Comparison of ENCODE assay signal across 8 cellular contexts in the genomic region with DNA sequence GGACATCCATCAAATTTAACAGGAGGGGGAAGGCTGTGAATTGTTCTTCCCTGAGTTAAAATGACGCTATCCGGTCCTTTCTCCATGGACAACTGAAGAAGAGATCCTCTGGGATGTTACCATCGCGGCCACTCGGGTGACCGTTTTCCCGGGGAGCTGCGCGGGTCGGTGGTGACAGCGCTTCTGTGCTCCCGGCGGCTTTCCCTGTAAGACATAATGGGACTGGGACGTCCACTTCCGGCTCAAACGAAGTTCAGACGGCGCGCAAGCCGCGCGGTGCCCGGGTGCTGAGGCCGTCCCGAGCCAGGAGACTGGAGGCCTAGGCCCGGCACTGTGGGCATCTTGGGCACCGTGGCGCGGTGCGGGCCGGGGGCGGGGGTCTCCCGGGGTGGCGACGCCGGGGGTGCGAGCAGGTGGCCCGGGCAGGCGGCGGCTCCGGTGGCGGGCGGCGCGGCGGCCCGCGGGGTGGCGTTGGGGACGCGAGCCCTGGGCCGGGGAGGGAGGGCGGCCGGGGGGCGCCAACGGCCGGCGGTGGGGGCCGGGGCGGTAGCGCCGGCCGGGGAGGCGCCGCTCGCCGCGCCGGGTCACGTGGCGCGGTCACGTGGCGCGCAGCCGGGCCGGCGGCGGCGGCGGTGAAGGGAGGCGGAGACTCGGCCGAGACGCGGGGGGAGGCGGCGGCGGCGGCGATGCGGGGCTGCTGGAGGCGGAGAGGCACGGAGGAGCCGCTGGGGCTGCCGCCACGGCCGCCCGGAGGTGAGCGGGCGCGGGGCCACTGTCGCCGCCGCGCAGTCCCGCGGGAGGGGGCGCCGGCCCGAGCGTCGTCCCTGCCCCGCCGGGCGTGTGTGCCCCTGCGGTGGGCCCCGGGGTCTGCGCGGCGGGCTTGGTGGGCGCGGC.
A peak's percentile ranks its signal among the peaks of the same experiment; 100 is the strongest.
DNase-seq lines count a peak whose midpoint lies in the region; ATAC-seq, FAIRE-seq and TF ChIP-seq lines count a peak whose summit lies in the region.

No MANE protein-coding gene starts in this region.

- no CpG with 5 or more reads among the region's 123 CpGs for WGBS in neuronal stem cell (ENCODE audit: extremely low coverage in 2 of 2, insufficient read length in 2 of 2, insufficient replicate concordance in 1 of 2), 2 donors

- no peak overlapping the region for H3K4ac ChIP-seq in neuronal stem cell (ENCODE audit: low read length)

- H3K27ac ChIP-seq in neuronal stem cell (replicated peaks; ENCODE audit: low read length) (peak overlapping the region; percentile 78), thoracic aorta (peak overlapping the region; percentile 79 to 90)

- peak overlapping the region; percentile 74 for H3K4me2 ChIP-seq in neuronal stem cell (ENCODE audit: insufficient read depth, low read length, poor library complexity, severe bottlenecking)

- peak overlapping the region; percentile 93 for H2AFZ ChIP-seq in neuronal stem cell (ENCODE audit: low read length)

- ATAC-seq in GM21381 (IDR thresholded peaks at IDR 0.05; ENCODE audit: unreplicated experiment) (peak; percentile 71), thoracic aorta (ENCODE audit: insufficient number of reproducible peaks, low FRiP score, low read depth) (peak; percentile 62)

- peak overlapping the region; percentile 90 for H3K23ac ChIP-seq in neuronal stem cell (ENCODE audit: low read depth, low read length, poor library complexity)

- peak; percentile 40 for TF ChIP-seq POLR2A in Raji (IDR thresholded peaks at IDR 0.05; ENCODE audit: insufficient read depth, low read depth, low read length)

- H3K4me3 ChIP-seq in neuronal stem cell (ENCODE audit: low read length in 2 of 2): peak overlapping the region; percentile 54 to 92
- H3K4me3 ChIP-seq in thoracic aorta: peak overlapping the region; percentile 93

- H2BK120ac ChIP-seq in neuronal stem cell (ENCODE audit: low read depth, low read length): no peak overlapping the region

- no peak overlapping the region for H2BK12ac ChIP-seq in neuronal stem cell (ENCODE audit: low read length)

- H3K27me3 ChIP-seq in neuronal stem cell (ENCODE audit: control insufficient read depth in 3 of 3, insufficient read depth in 3 of 3, low read depth in 1 of 3, low read length in 3 of 3) (no peaks in the 10 kb centered on the region), thoracic aorta (replicated peaks; ENCODE audit: insufficient read depth) (no peaks in the 10 kb centered on the region)

- H3K4me1 ChIP-seq in neuronal stem cell (ENCODE audit: control insufficient read depth in 2 of 2, insufficient read depth in 1 of 2, low read depth in 1 of 2, low read length in 2 of 2) (peaks cover 6 to 8% of the 10 kb centered on the region in 2 donors), thoracic aorta (ENCODE audit: control insufficient read depth in 1 of 2, low read depth in 2 of 2) (peaks cover 6 to 19% of the 10 kb centered on the region in 2 donors)

- H3K9ac ChIP-seq in neuronal stem cell (ENCODE audit: low read depth, low read length, poor library complexity): peak overlapping the region; percentile 79

- H3K79me1 ChIP-seq in neuronal stem cell (ENCODE audit: low read depth, low read length): no peaks in the 10 kb centered on the region

- FAIRE-seq in frontal cortex (lab: Jason Lieb, UNC): no peak

- peak overlapping the region; percentile 97 for H2BK5ac ChIP-seq in neuronal stem cell (ENCODE audit: low read length)

- H3K18ac ChIP-seq in neuronal stem cell (ENCODE audit: low read length): peak overlapping the region; percentile 97

- H2AK5ac ChIP-seq in neuronal stem cell (ENCODE audit: low read depth, low read length): no peak overlapping the region

- H3K36me3 ChIP-seq in neuronal stem cell (replicated peaks in 1 of 2; ENCODE audit: control insufficient read depth in 2 of 2, insufficient read depth in 2 of 2, low read length in 2 of 2) (no peaks in the 10 kb centered on the region), thoracic aorta (no peaks in the 10 kb centered on the region)

- H3K9me3 ChIP-seq in neuronal stem cell (replicated peaks in 1 of 2; ENCODE audit: control insufficient read depth in 2 of 2, insufficient read depth in 1 of 2, low read depth in 1 of 2, low read length in 2 of 2): no peaks in the 10 kb centered on the region
- H3K9me3 ChIP-seq in thoracic aorta: no peaks in the 10 kb centered on the region

- H3K14ac ChIP-seq in neuronal stem cell (ENCODE audit: low read length): peak overlapping the region; percentile 51

- H4K8ac ChIP-seq in neuronal stem cell (ENCODE audit: low read depth, low read length): no peak overlapping the region

- DNase-seq in D341Med (ENCODE audit: low spot score) (peak; percentile 96), HUDEP-2 (lab: John Stamatoyannopoulos, UW; ENCODE audit: unreplicated experiment in 76 of 76) (peak in 57 of 76 experiments; percentile 13 to 76 (median 54)), activated gamma-delta T cell treated with Interleukin-2 at 50 U/mL for 16 hours (peak; percentile 64), frontal cortex (ENCODE audit: low spot score in 2 of 2) (peak; percentile 94 to 98), neuronal stem cell (ENCODE audit: low spot score) (peak; percentile 68), thoracic aorta (ENCODE audit: low spot score) (no peak)

- no peak overlapping the region for H4K91ac ChIP-seq in neuronal stem cell (ENCODE audit: low read depth, low read length, poor library complexity)

- no peak for TF ChIP-seq CTCF in thoracic aorta (IDR thresholded peaks at IDR 0.05)

- H2BK15ac ChIP-seq in neuronal stem cell (ENCODE audit: low read length): no peak overlapping the region
